Comparison of ENCODE assay signal across 10 cellular contexts in genomic region chrX:10157545-10157944, GRCh38. TPM values are rescaled to one million over a fixed set of nuclear protein-coding genes. Genes with fewer than 3 reads are reported as not detected.
DNase-seq lines count a peak whose midpoint lies in the region; ATAC-seq and TF ChIP-seq lines count a peak whose summit lies in the region.
"Had no signal": no experiment of that assay in that cellular context is flagged by ENCODE, and none has a peak within 500 bp of the region (broad histone marks: within the 10 kb centered on the region; RNA-seq: fewer than 3 reads in every experiment).

No MANE protein-coding gene starts in this region.

- H3K9ac ChIP-seq in adipocyte (ENCODE audit: low read length) (peak overlapping the region; percentile 73), skeletal muscle tissue (ENCODE audit: low read depth in 1 of 3, low read length in 3 of 3) (peak overlapping the region; percentile 74 to 86 (median 82))

- ATAC-seq in right cardiac atrium (peak in 1 of 2 donors; percentile 7), GM21423 (IDR thresholded peaks at IDR 0.05; ENCODE audit: unreplicated experiment) (no peak)

- DNase-seq in HL-60 (ENCODE audit: low read depth in 1 of 2, low spot score in 1 of 2) (no peak), adipocyte (ENCODE audit: low read depth) (peak; percentile 41), right cardiac atrium (no peak), cortex of kidney (lab: John Stamatoyannopoulos, UW) (no peak), NCI-H1092 (lab: John Stamatoyannopoulos, UW) (no peak), retina (no peak)
- DNase-seq: activated T-cell treated with anti-CD3 and anti-CD28 coated beads, Interleukin-2, amount 50 U/mL, for 24 hours had no signal

- H3K4me1 ChIP-seq in adipocyte (ENCODE audit: control insufficient read depth, insufficient read depth, low read length) (peaks cover 14% of the 10 kb centered on the region), right cardiac atrium (ENCODE audit: control insufficient read depth, insufficient read depth, low read length) (no peaks in the 10 kb centered on the region), skeletal muscle tissue (ENCODE audit: control insufficient read depth in 3 of 3, insufficient read depth in 3 of 3, low read length in 3 of 3) (peaks cover 9 to 10% (median 9%) of the 10 kb centered on the region in 3 donors)

- H3K36me3 ChIP-seq in adipocyte (ENCODE audit: control insufficient read depth, insufficient read depth, low read length, severe bottlenecking) (no peaks in the 10 kb centered on the region), skeletal muscle tissue (ENCODE audit: control insufficient read depth in 3 of 3, insufficient read depth in 3 of 3, low read length in 3 of 3) (no peaks in the 10 kb centered on the region)
- H3K36me3 ChIP-seq: esophagus muscularis mucosa had no signal

- no peak for TF ChIP-seq CTCF in HL-60 (IDR thresholded peaks at IDR 0.05; ENCODE audit: insufficient read depth, low read length)

- peak overlapping the region; percentile 44; the same call in 1 of the 2 replicates for H3K4me3 ChIP-seq in HL-60 (replicated peaks; ENCODE audit: insufficient read depth, low read length)
- peak overlapping the region; percentile 72 for H3K4me3 ChIP-seq in adipocyte (ENCODE audit: low read length)
- H3K4me3 ChIP-seq in right cardiac atrium (ENCODE audit: low read length): peak overlapping the region; percentile 67
- H3K4me3 ChIP-seq in skeletal muscle tissue (ENCODE audit: low read length in 3 of 3): peak overlapping the region; percentile 60 to 83 (median 75)

- H3K27me3 ChIP-seq in HL-60 (ENCODE audit: insufficient read depth, poor library complexity, severe bottlenecking) (no peaks in the 10 kb centered on the region), adipocyte (replicated peaks; ENCODE audit: control insufficient read depth, insufficient read depth, low read length) (peaks cover 12% of the 10 kb centered on the region), right cardiac atrium (ENCODE audit: control insufficient read depth, insufficient read depth) (no peaks in the 10 kb centered on the region), skeletal muscle tissue (ENCODE audit: control insufficient read depth in 3 of 3, insufficient read depth in 3 of 3, low read length in 3 of 3) (peaks cover 0 to 4% (median 0%) of the 10 kb centered on the region in 3 donors)

- intact Hi-C loops in right cardiac atrium (cut with DNase I): no loop called here

- H3K27ac ChIP-seq in HL-60 (replicated peaks) (no peak overlapping the region), right cardiac atrium (ENCODE audit: low read length) (no peak overlapping the region), skeletal muscle tissue (ENCODE audit: low read depth, low read length) (peak overlapping the region; percentile 83)

- H3K9me3 ChIP-seq in adipocyte (ENCODE audit: control insufficient read depth, low read length) (no peaks in the 10 kb centered on the region), right cardiac atrium (ENCODE audit: control insufficient read depth, low read length) (no peaks in the 10 kb centered on the region), skeletal muscle tissue (ENCODE audit: control insufficient read depth in 3 of 3, low read length in 3 of 3) (peaks cover 0 to 2% (median 0%) of the 10 kb centered on the region in 3 donors)
- H3K9me3 ChIP-seq: esophagus muscularis mucosa had no signal

- 39% methylated on average over 3 of the region's 3 CpGs for WGBS in right cardiac atrium

RNA-seq across cellular contexts. Expression of gene CLCN4, which starts 0.8 kb away (rescaled TPM):
- 10 to 100 TPM; 27.0 to 34.9 (median 30.7) TPM for total RNA-seq in right cardiac atrium
- polyA plus RNA-seq in right cardiac atrium: 11.0 TPM
- total RNA-seq in skeletal muscle tissue: 15.7 TPM
